Comparison of ENCODE assay signal across 9 cellular contexts in the genomic region with DNA sequence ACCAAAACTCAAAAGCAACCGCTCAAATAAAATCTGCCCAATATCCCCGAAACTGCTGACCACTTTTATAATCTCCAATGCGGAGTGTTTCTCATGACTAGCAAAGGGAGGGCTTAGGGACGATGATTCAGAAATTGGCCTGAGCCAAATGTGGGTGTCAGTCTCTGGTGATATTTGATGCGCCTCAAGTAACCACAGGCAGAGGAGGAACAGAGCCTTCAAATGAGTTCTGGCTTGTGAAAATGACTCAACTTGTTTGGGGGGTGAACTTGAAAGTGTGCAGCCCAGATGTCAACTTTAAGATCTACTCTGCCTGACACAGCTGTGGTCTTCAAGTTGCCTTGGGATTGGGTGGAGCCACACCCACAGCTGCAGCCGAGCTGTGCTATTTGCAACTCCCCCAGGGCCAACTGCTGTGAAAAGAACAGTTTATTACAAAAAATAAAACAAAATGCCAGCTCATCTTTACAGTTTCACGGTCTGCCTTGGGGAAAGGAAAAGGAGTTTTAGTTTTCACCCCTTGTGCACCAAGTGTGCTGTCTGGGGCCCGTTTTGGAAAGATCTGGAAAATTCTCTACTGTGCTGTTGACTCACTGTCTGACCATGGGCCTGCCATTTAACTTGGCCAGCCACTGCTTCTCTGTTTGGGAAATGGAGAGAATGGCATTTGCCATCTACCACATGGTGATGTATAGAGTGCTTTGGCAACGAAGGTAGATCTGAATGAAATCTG.
DNase-seq lines count a peak whose midpoint lies in the region; ATAC-seq lines count a peak whose summit lies in the region.
"Had no signal": no experiment of that assay in that cellular context is flagged by ENCODE, and none has a peak within 500 bp of the region (broad histone marks: within the 10 kb centered on the region; RNA-seq: fewer than 3 reads in every experiment).

No MANE protein-coding gene starts in this region.

- H3K27ac Mint-ChIP-seq in activated naive CD8-positive, alpha-beta T cell treated with anti-CD3 and anti-CD28 coated beads, Interleukin-2, amount 50 U/mL, for 24 hours, result peak overlapping the region; percentile 47
- no peak overlapping the region for H3K27ac Mint-ChIP-seq in activated T-helper 1 cell treated with anti-CD3 and anti-CD28 coated beads, Interleukin-12 subunit alpha, Interleukin-12 subunit beta, Interleukin-2, Interleukin-4 antibody, amounts not matched to agents 30 ng/mL and 10 ng/mL and 1 ng/mL, durations not matched to agents 14 hours and 24 hours and 36 hours

- H3K4me1 Mint-ChIP-seq in activated naive CD8-positive, alpha-beta T cell treated with anti-CD3 and anti-CD28 coated beads, Interleukin-2, amount 50 U/mL, for 24 hours, result peaks cover 21% of the 10 kb centered on the region
- peaks cover 16% of the 10 kb centered on the region for H3K4me1 Mint-ChIP-seq in activated T-helper 1 cell treated with anti-CD3 and anti-CD28 coated beads, Interleukin-12 subunit alpha, Interleukin-12 subunit beta, Interleukin-2, Interleukin-4 antibody, amounts not matched to agents 30 ng/mL and 10 ng/mL and 1 ng/mL, durations not matched to agents 14 hours and 24 hours and 36 hours (ENCODE audit: low read depth)

- H3K27me3 Mint-ChIP-seq in activated naive CD8-positive, alpha-beta T cell treated with anti-CD3 and anti-CD28 coated beads, Interleukin-2, amount 50 U/mL, for 24 hours, result peaks cover 29% of the 10 kb centered on the region
- peaks cover 22% of the 10 kb centered on the region for H3K27me3 Mint-ChIP-seq in activated T-helper 1 cell treated with anti-CD3 and anti-CD28 coated beads, Interleukin-12 subunit alpha, Interleukin-12 subunit beta, Interleukin-2, Interleukin-4 antibody, amounts not matched to agents 30 ng/mL and 10 ng/mL and 1 ng/mL, durations not matched to agents 14 hours and 24 hours and 36 hours (ENCODE audit: insufficient read depth)

- intact Hi-C loops in left colon (cut with DNase I, micrococcal nuclease), result no loop called here
- intact Hi-C loops in activated T-helper 1 cell treated with anti-CD3 and anti-CD28 coated beads, Interleukin-12 subunit alpha, Interleukin-12 subunit beta, Interleukin-2, Interleukin-4 antibody, amounts not matched to agents 30 ng/mL and 10 ng/mL and 1 ng/mL, durations not matched to agents 14 hours and 24 hours and 36 hours (cut with micrococcal nuclease), result loop anchor here (1.0 kb wide), 1 partner anchor 18 kb away; no protein-coding TSS in a partner anchor

- no peaks in the 10 kb centered on the region for H3K36me3 Mint-ChIP-seq in activated naive CD8-positive, alpha-beta T cell treated with anti-CD3 and anti-CD28 coated beads, Interleukin-2, amount 50 U/mL, for 24 hours (ENCODE audit: low read depth)
- no peaks in the 10 kb centered on the region for H3K36me3 Mint-ChIP-seq in activated T-helper 1 cell treated with anti-CD3 and anti-CD28 coated beads, Interleukin-12 subunit alpha, Interleukin-12 subunit beta, Interleukin-2, Interleukin-4 antibody, amounts not matched to agents 30 ng/mL and 10 ng/mL and 1 ng/mL, durations not matched to agents 14 hours and 24 hours and 36 hours (ENCODE audit: low read depth)

- DNase-seq in GM03348 (ENCODE audit: low spot score) (peak; percentile 90), left colon (peak; percentile 17 to 37), ureter (ENCODE audit: low spot score) (peak; percentile 56), NOMO-1 (lab: John Stamatoyannopoulos, UW; ENCODE audit: unreplicated experiment in 2 of 2) (no peak)
- peak; percentile 51 for DNase-seq in activated naive CD8-positive, alpha-beta T cell treated with anti-CD3 and anti-CD28 coated beads, Interleukin-2, amount 50 U/mL, for 24 hours
- DNase-seq in activated T-helper 1 cell treated with anti-CD3 and anti-CD28 coated beads, Interleukin-12 subunit alpha, Interleukin-12 subunit beta, Interleukin-2, Interleukin-4 antibody, amounts not matched to agents 30 ng/mL and 10 ng/mL and 1 ng/mL, durations not matched to agents 14 hours and 24 hours and 36 hours (ENCODE audit: low spot score), result no peak

- ATAC-seq in GM21423 (IDR thresholded peaks at IDR 0.05; ENCODE audit: unreplicated experiment), result peak; percentile 79
- peak; percentile 87 for ATAC-seq in HG03565 (IDR thresholded peaks at IDR 0.05; ENCODE audit: unreplicated experiment)
- peak; percentile 98 for ATAC-seq in activated naive CD8-positive, alpha-beta T cell treated with anti-CD3 and anti-CD28 coated beads, Interleukin-2, amount 50 U/mL, for 24 hours
- ATAC-seq in left colon, result no peak
- ATAC-seq: Panc1 had no signal

- peaks cover 4% of the 10 kb centered on the region for H3K9me3 Mint-ChIP-seq in activated naive CD8-positive, alpha-beta T cell treated with anti-CD3 and anti-CD28 coated beads, Interleukin-2, amount 50 U/mL, for 24 hours
- H3K9me3 Mint-ChIP-seq in activated T-helper 1 cell treated with anti-CD3 and anti-CD28 coated beads, Interleukin-12 subunit alpha, Interleukin-12 subunit beta, Interleukin-2, Interleukin-4 antibody, amounts not matched to agents 30 ng/mL and 10 ng/mL and 1 ng/mL, durations not matched to agents 14 hours and 24 hours and 36 hours, result no peaks in the 10 kb centered on the region

- H3K4me3 Mint-ChIP-seq in activated naive CD8-positive, alpha-beta T cell treated with anti-CD3 and anti-CD28 coated beads, Interleukin-2, amount 50 U/mL, for 24 hours, result no peak overlapping the region
- H3K4me3 Mint-ChIP-seq in activated T-helper 1 cell treated with anti-CD3 and anti-CD28 coated beads, Interleukin-12 subunit alpha, Interleukin-12 subunit beta, Interleukin-2, Interleukin-4 antibody, amounts not matched to agents 30 ng/mL and 10 ng/mL and 1 ng/mL, durations not matched to agents 14 hours and 24 hours and 36 hours, result no peak overlapping the region

Comparison
In these comparisons a context has a peak if more than half of its experiments do, and no peak if none do; other contexts are left out.
1. DNase-seq: peak in GM03348 (single experiment), activated naive CD8-positive, alpha-beta T cell treated with anti-CD3 and anti-CD28 coated beads, Interleukin-2, amount 50 U/mL, for 24 hours (single experiment), left colon (2 of 2) and ureter (single experiment); none in activated T-helper 1 cell treated with anti-CD3 and anti-CD28 coated beads, Interleukin-12 subunit alpha, Interleukin-12 subunit beta, Interleukin-2, Interleukin-4 antibody, amounts not matched to agents 30 ng/mL and 10 ng/mL and 1 ng/mL, durations not matched to agents 14 hours and 24 hours and 36 hours (single experiment) and NOMO-1 (0 of 2).